1 cellular context compared by ENCODE assay signal in the genomic region with DNA sequence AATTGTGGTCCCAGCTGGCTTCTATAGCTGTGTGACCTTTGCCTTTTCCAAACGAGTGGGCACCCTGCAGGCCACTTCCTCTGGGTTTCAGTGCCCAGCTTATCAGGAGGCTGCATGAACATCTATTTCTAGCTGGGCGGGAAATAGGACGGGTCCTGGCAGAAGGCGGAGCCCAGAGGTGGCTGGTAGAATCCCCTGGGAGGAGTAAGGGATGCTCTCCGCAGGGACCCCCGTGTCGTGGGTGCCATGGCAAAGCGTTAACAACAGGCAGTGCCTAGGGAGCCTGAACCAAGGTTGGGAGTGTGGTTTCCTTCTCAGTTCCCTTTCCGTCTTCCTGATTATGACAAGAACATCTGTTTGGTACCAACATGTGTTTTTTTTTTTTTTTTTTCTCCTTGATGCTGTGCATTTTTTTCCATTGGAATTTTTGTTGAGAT.
TF ChIP-seq lines count a peak whose summit lies in the region.

No MANE protein-coding gene starts in this region.

TF ChIP-seq in GM12878, 131 proteins besides CTCF, POLR2A, EP300 and RAD21 (continued from another document):
- TF ChIP-seq SPI1 (IDR thresholded peaks at IDR 0.05; ENCODE audit: borderline replicate concordance, insufficient read depth, low read depth, low read length) = peak; percentile 88
- TF ChIP-seq, protein P1, sequence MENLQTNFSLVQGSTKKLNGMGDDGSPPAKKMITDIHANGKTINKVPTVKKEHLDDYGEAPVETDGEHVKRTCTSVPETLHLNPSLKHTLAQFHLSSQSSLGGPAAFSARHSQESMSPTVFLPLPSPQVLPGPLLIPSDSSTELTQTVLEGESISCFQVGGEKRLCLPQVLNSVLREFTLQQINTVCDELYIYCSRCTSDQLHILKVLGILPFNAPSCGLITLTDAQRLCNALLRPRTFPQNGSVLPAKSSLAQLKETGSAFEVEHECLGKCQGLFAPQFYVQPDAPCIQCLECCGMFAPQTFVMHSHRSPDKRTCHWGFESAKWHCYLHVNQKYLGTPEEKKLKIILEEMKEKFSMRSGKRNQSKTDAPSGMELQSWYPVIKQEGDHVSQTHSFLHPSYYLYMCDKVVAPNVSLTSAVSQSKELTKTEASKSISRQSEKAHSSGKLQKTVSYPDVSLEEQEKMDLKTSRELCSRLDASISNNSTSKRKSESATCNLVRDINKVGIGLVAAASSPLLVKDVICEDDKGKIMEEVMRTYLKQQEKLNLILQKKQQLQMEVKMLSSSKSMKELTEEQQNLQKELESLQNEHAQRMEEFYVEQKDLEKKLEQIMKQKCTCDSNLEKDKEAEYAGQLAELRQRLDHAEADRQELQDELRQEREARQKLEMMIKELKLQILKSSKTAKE (IDR thresholded peaks at IDR 0.05; ENCODE audit: low read depth, poor library complexity, severe bottlenecking) = no peak
- TF ChIP-seq TAF1 (IDR thresholded peaks at IDR 0.05; ENCODE audit: borderline replicate concordance, low read depth, low read length) = no peak
- TF ChIP-seq TCF3 (IDR thresholded peaks at IDR 0.05; ENCODE audit: borderline replicate concordance, insufficient read depth, low read depth, low read length) = peak; percentile 84; the same call in 1 of the 2 replicates
- TF ChIP-seq IRF4 (IDR thresholded peaks at IDR 0.05; ENCODE audit: low read depth, low read length) = peak; percentile 65; the same call in 1 of the 2 replicates
